In the genomic region with DNA sequence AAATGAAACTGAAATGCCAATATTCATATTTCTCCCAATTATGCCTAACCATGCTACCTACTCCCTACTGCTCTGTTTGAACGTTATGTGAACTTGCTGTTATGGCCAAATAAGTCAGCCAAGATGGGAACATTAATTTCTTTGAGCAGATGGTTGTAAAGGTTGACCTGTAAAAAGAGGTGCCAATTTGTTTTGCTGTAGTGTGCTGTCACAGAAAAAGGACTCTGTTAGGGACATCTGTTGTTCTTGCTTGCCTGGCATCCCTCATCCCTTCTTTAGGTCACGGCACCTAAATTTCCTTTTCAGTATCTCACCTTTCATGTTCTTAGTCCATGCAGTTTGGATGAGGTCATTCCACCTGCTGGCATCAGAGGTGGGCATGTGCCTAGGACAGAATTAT, we compare ENCODE assay signal across 20 cellular contexts. TPM values are rescaled to one million over a fixed set of nuclear protein-coding genes. Genes with fewer than 3 reads are reported as not detected.
A peak's percentile ranks its signal among the peaks of the same experiment; 100 is the strongest.
DNase-seq lines count a peak whose midpoint lies in the region; ATAC-seq lines count a peak whose summit lies in the region.
"Had no signal": no experiment of that assay in that cellular context is flagged by ENCODE, and none has a peak within 500 bp of the region (broad histone marks: within the 10 kb centered on the region; RNA-seq: fewer than 3 reads in every experiment).

No MANE protein-coding gene starts in this region.

- DNase-seq in G401 (ENCODE audit: low spot score) (peak; percentile 98), NCI-H1694 treated with DMSO at 0.1 percent for 48 hours (lab: John Stamatoyannopoulos, UW) (peak; percentile 63), NCI-H446 treated with DMSO at 0.1 percent for 48 hours (lab: John Stamatoyannopoulos, UW) (peak; percentile 56), cerebellar nuclear complex (lab: John Stamatoyannopoulos, UW) (peak; percentile 74 to 90), NCI-H187 (lab: John Stamatoyannopoulos, UW) (no peak), HPDE6-E6E7 (ENCODE audit: extremely low spot score) (no peak)
- DNase-seq: 8988T; ACHN; AML-193; BE2C; CD4-positive, alpha-beta T cell; CD8-positive, alpha-beta memory T cell; DMS153; DND-41; GDM1; GOT3; HFFc6 had no signal

- no peak for ATAC-seq in GM19455 (IDR thresholded peaks at IDR 0.05; ENCODE audit: unreplicated experiment)
- ATAC-seq: A549, GM12878 had no signal

- in situ Hi-C loops in G401 (cut with HindIII; ENCODE audit: low sequenced_read_pairs) = no loop called here

RNA-seq across cellular contexts. Expression of a gene that starts 35.4 kb away (rescaled TPM):
- not detected in 2 replicates for total RNA-seq in G401 (2014; rRNA removed; shearing (Covaris generic))
- total RNA-seq: CD4-positive, alpha-beta T cell; CD8-positive, alpha-beta memory T cell; GM12878 had no signal

Comparison
In these comparisons a context has a peak if more than half of its experiments do, and no peak if none do; other contexts are left out.
1. DNase-seq: peak in G401 (single experiment), NCI-H1694 treated with DMSO at 0.1 percent for 48 hours (single experiment), NCI-H446 treated with DMSO at 0.1 percent for 48 hours (single experiment) and cerebellar nuclear complex (2 of 2); none in NCI-H187 (0 of 2) and HPDE6-E6E7 (single experiment).